8 cellular contexts compared by ENCODE assay signal in genomic region chr22:40855104-40855959, GRCh38. TPM values are rescaled to one million over a fixed set of nuclear protein-coding genes. Genes with fewer than 3 reads are reported as not detected.
A peak's percentile ranks its signal among the peaks of the same experiment; 100 is the strongest.
DNase-seq lines count a peak whose midpoint lies in the region; ATAC-seq lines count a peak whose summit lies in the region.

No MANE protein-coding gene starts in this region.

- no peaks in the 10 kb centered on the region for H3K27me3 ChIP-seq in CD8-positive, alpha-beta memory T cell (ENCODE audit: insufficient read depth, low read length, poor library complexity, severe bottlenecking)
- H3K27me3 ChIP-seq in iPS-15b (ENCODE audit: control insufficient read depth, insufficient read depth, low read length), result no peaks in the 10 kb centered on the region

- peak overlapping the region; percentile 98 for H3K9ac ChIP-seq in iPS-15b (ENCODE audit: low read depth, low read length)

- H3K4me3 ChIP-seq in CD8-positive, alpha-beta memory T cell (ENCODE audit: low read length), result peak overlapping the region; percentile 82
- H3K4me3 ChIP-seq in iPS-15b (ENCODE audit: low read depth, low read length), result peak overlapping the region; percentile 81

- peak overlapping the region; percentile 99 for H3K27ac ChIP-seq in CD8-positive, alpha-beta memory T cell (ENCODE audit: low read depth, low read length)

- POLR2A ChIA-PET in CD8-positive, alpha-beta memory T cell (lab: Charles Lee), result interaction anchor here (1.0 kb wide), 1 partner anchor 13 kb away, joined by 4 read pairs; no protein-coding TSS in a partner anchor

- CTCF ChIA-PET in CD8-positive, alpha-beta memory T cell (lab: Charles Lee), result no interaction called here

- H3K27ac Mint-ChIP-seq in CD8-positive, alpha-beta memory T cell, result peak overlapping the region; percentile 91 to 100 (median 100)
- peak overlapping the region; percentile 95 to 100 for H3K27ac Mint-ChIP-seq in activated naive CD4-positive, alpha-beta T cell treated with anti-CD3 and anti-CD28 coated beads, Interleukin-2, amount 50 U/mL, for 72 hours
- peak overlapping the region; percentile 100 for H3K27ac Mint-ChIP-seq in stimulated activated effector memory CD8-positive, alpha-beta T cell treated with anti-CD3 and anti-CD28 coated beads, Interleukin-12 subunit alpha, Interleukin-12 subunit beta, amount 100 ng/mL, for 72 hours

- H3K4me1 ChIP-seq in CD8-positive, alpha-beta memory T cell (ENCODE audit: insufficient read depth, low read length), result peaks cover 45% of the 10 kb centered on the region
- H3K4me1 ChIP-seq in iPS-15b (ENCODE audit: control insufficient read depth, insufficient read depth, low read length), result no peaks in the 10 kb centered on the region

- peaks cover 53 to 84% (median 63%) of the 10 kb centered on the region in 3 donors for H3K4me1 Mint-ChIP-seq in CD8-positive, alpha-beta memory T cell
- H3K4me1 Mint-ChIP-seq in stimulated activated effector memory CD8-positive, alpha-beta T cell treated with anti-CD3 and anti-CD28 coated beads, Interleukin-12 subunit alpha, Interleukin-12 subunit beta, amount 100 ng/mL, for 72 hours, result peaks cover 34% of the 10 kb centered on the region

- peaks cover 0 to 32% (median 4%) of the 10 kb centered on the region in 3 donors for H3K36me3 Mint-ChIP-seq in CD8-positive, alpha-beta memory T cell
- peaks cover 20 to 21% of the 10 kb centered on the region in 2 donors for H3K36me3 Mint-ChIP-seq in activated naive CD4-positive, alpha-beta T cell treated with anti-CD3 and anti-CD28 coated beads, Interleukin-2, amount 50 U/mL, for 72 hours
- peaks cover 70% of the 10 kb centered on the region for H3K36me3 Mint-ChIP-seq in stimulated activated effector memory CD8-positive, alpha-beta T cell treated with anti-CD3 and anti-CD28 coated beads, Interleukin-12 subunit alpha, Interleukin-12 subunit beta, amount 100 ng/mL, for 72 hours

- ATAC-seq in activated naive CD4-positive, alpha-beta T cell treated with anti-CD3 and anti-CD28 coated beads, Interleukin-2, amount 50 U/mL, for 72 hours, result no peak
- no peak for ATAC-seq in stimulated activated effector memory CD8-positive, alpha-beta T cell treated with anti-CD3 and anti-CD28 coated beads, Interleukin-12 subunit alpha, Interleukin-12 subunit beta, amount 100 ng/mL, for 72 hours
- ATAC-seq in HG03432 (IDR thresholded peaks at IDR 0.05; ENCODE audit: unreplicated experiment), result no peak

- no peaks in the 10 kb centered on the region for H3K27me3 Mint-ChIP-seq in CD8-positive, alpha-beta memory T cell

- no peaks in the 10 kb centered on the region for H3K9me3 Mint-ChIP-seq in CD8-positive, alpha-beta memory T cell
- H3K9me3 Mint-ChIP-seq in activated naive CD4-positive, alpha-beta T cell treated with anti-CD3 and anti-CD28 coated beads, Interleukin-2, amount 50 U/mL, for 72 hours, result no peaks in the 10 kb centered on the region
- no peaks in the 10 kb centered on the region for H3K9me3 Mint-ChIP-seq in stimulated activated effector memory CD8-positive, alpha-beta T cell treated with anti-CD3 and anti-CD28 coated beads, Interleukin-12 subunit alpha, Interleukin-12 subunit beta, amount 100 ng/mL, for 72 hours

- no peaks in the 10 kb centered on the region for H3K9me3 ChIP-seq in CD8-positive, alpha-beta memory T cell (ENCODE audit: low read length)
- H3K9me3 ChIP-seq in iPS-15b (ENCODE audit: control insufficient read depth, insufficient read depth, low read length), result no peaks in the 10 kb centered on the region

- DNase-seq in CD8-positive, alpha-beta memory T cell, result peak in 1 of 5 donors; percentile 4
- DNase-seq in M059J (ENCODE audit: low read depth) (peak; percentile 18), DMS153 treated with DMSO at 0.1 percent for 48 hours (lab: John Stamatoyannopoulos, UW; ENCODE audit: unreplicated experiment) (no peak), epidermal melanocyte (ENCODE audit: insufficient read length, low spot score) (no peak)
- DNase-seq in activated naive CD4-positive, alpha-beta T cell treated with anti-CD3 and anti-CD28 coated beads, Interleukin-2, amount 50 U/mL, for 72 hours (ENCODE audit: low spot score in 2 of 2), result no peak
- DNase-seq in stimulated activated effector memory CD8-positive, alpha-beta T cell treated with anti-CD3 and anti-CD28 coated beads, Interleukin-12 subunit alpha, Interleukin-12 subunit beta, amount 100 ng/mL, for 72 hours (ENCODE audit: low spot score in 2 of 2), result no peak

- peak overlapping the region; percentile 94 to 99 (median 96) for H3K4me3 Mint-ChIP-seq in CD8-positive, alpha-beta memory T cell
- H3K4me3 Mint-ChIP-seq in stimulated activated effector memory CD8-positive, alpha-beta T cell treated with anti-CD3 and anti-CD28 coated beads, Interleukin-12 subunit alpha, Interleukin-12 subunit beta, amount 100 ng/mL, for 72 hours, result peak overlapping the region; percentile 97

- no peaks in the 10 kb centered on the region for H3K36me3 ChIP-seq in CD8-positive, alpha-beta memory T cell (ENCODE audit: insufficient read depth, low read length)
- no peaks in the 10 kb centered on the region for H3K36me3 ChIP-seq in iPS-15b (ENCODE audit: control insufficient read depth, insufficient read depth, low read length)

RNA-seq across cellular contexts. Expression of gene ST13, which starts 1.1 kb away (rescaled TPM):
- total RNA-seq in CD8-positive, alpha-beta memory T cell, result 100 to 1,000 TPM; 201 to 218 TPM
- 176 TPM for polyA plus RNA-seq in CD8-positive, alpha-beta memory T cell
- 87.2 and 129 TPM in 2 replicates for total RNA-seq in M059J (2014; rRNA removed; shearing (Covaris generic))
- total RNA-seq in activated naive CD4-positive, alpha-beta T cell treated with anti-CD3 and anti-CD28 coated beads, Interleukin-2, amount 50 U/mL, for 72 hours, result 100 to 1,000 TPM; 240 to 301 TPM

RNA-seq across cellular contexts. Expression of gene XPNPEP3, which starts 1.6 kb away (rescaled TPM):
- 10 to 100 TPM; 18.7 to 19.6 TPM for total RNA-seq in CD8-positive, alpha-beta memory T cell
- polyA plus RNA-seq in CD8-positive, alpha-beta memory T cell, result 9.1 TPM
- total RNA-seq in M059J (2014; rRNA removed; shearing (Covaris generic)), result 7.4 and 9.0 TPM in 2 replicates
- 10 to 100 TPM; 11.3 to 17.6 TPM for total RNA-seq in activated naive CD4-positive, alpha-beta T cell treated with anti-CD3 and anti-CD28 coated beads, Interleukin-2, amount 50 U/mL, for 72 hours

RNA-seq across cellular contexts. Expression of gene DNAJB7, which starts 6.6 kb away (rescaled TPM):
- total RNA-seq in CD8-positive, alpha-beta memory T cell, result not detected
- 0.23 TPM for polyA plus RNA-seq in CD8-positive, alpha-beta memory T cell
- not detected in 2 replicates for total RNA-seq in M059J (2014; rRNA removed; shearing (Covaris generic))
- total RNA-seq in activated naive CD4-positive, alpha-beta T cell treated with anti-CD3 and anti-CD28 coated beads, Interleukin-2, amount 50 U/mL, for 72 hours, result not detected

RNA-seq across cellular contexts. Expression of gene SLC25A17, which starts 36.2 kb away (rescaled TPM):
- 10 to 100 TPM; 31.4 to 35.1 TPM for total RNA-seq in CD8-positive, alpha-beta memory T cell
- 17.6 TPM for polyA plus RNA-seq in CD8-positive, alpha-beta memory T cell
- total RNA-seq in M059J (2014; rRNA removed; shearing (Covaris generic)), result 39.1 and 52.6 TPM in 2 replicates
- total RNA-seq in activated naive CD4-positive, alpha-beta T cell treated with anti-CD3 and anti-CD28 coated beads, Interleukin-2, amount 50 U/mL, for 72 hours, result 10 to 100 TPM; 24.6 to 27.8 TPM
